ENCODE assay signal across 8 cellular contexts in genomic region chr15:52020253-52021085, GRCh38. TPM values are rescaled to one million over a fixed set of nuclear protein-coding genes. Genes with fewer than 3 reads are reported as not detected.
DNase-seq lines count a peak whose midpoint lies in the region; ATAC-seq, FAIRE-seq and TF ChIP-seq lines count a peak whose summit lies in the region.

No MANE protein-coding gene starts in this region.

- peaks cover 32% of the 10 kb centered on the region for H3K4me1 Mint-ChIP-seq in mesothelial cell of epicardium

- peak overlapping the region; percentile 85 for H3K4me3 Mint-ChIP-seq in mesothelial cell of epicardium

- H3K27ac Mint-ChIP-seq in mesothelial cell of epicardium: peak overlapping the region; percentile 96

- peak overlapping the region; percentile 78 for H3K4me3 ChIP-seq in choroid plexus epithelial cell (ENCODE audit: low read depth, low read length)

- ATAC-seq in GM19023 (IDR thresholded peaks at IDR 0.05; ENCODE audit: unreplicated experiment) (no peak), GM19452 (IDR thresholded peaks at IDR 0.05; ENCODE audit: unreplicated experiment) (no peak), HG02588 (IDR thresholded peaks at IDR 0.05; ENCODE audit: unreplicated experiment) (no peak)

- H3K9me3 Mint-ChIP-seq in mesothelial cell of epicardium: no peaks in the 10 kb centered on the region

- no peaks in the 10 kb centered on the region for H3K27me3 Mint-ChIP-seq in mesothelial cell of epicardium (ENCODE audit: low read depth)

- DNase-seq in GM18507 (ENCODE audit: extremely low spot score, insufficient read length, low read depth) (no peak), NCI-H748 treated with DMSO at 0.1 percent for 48 hours (lab: John Stamatoyannopoulos, UW) (peak; percentile 33), choroid plexus epithelial cell (ENCODE audit: low read depth) (peak; percentile 44), mesothelial cell of epicardium (ENCODE audit: low spot score in 2 of 2, unreplicated experiment in 2 of 2) (no peak), islet precursor cell (no peak)

- peak; percentile 31 for FAIRE-seq in GM18507 (lab: Jason Lieb, UNC)

- no peaks in the 10 kb centered on the region for H3K36me3 Mint-ChIP-seq in mesothelial cell of epicardium

- TF ChIP-seq CTCF in choroid plexus epithelial cell (conservative IDR thresholded peaks at IDR 0.05; ENCODE audit: low read depth, low read length): no peak
- no peak for TF ChIP-seq CTCF in mesothelial cell of epicardium (IDR thresholded peaks at IDR 0.05; ENCODE audit: unreplicated experiment)

RNA-seq across cellular contexts. Expression of gene MAPK6, which starts 1.4 kb away (rescaled TPM):
- 56.7 to 59.9 TPM (median 57.4 TPM) in 3 replicates for total RNA-seq in mesothelial cell of epicardium

RNA-seq across cellular contexts. Expression of gene LEO1, which starts 48.9 kb away (rescaled TPM):
- 20.2 to 22.4 TPM (median 20.4 TPM) in 3 replicates for total RNA-seq in mesothelial cell of epicardium

Comparison
In these comparisons a context has a peak if more than half of its experiments do, and no peak if none do; other contexts are left out.
1. DNase-seq: peak in NCI-H748 treated with DMSO at 0.1 percent for 48 hours (single experiment) and choroid plexus epithelial cell (single experiment); none in GM18507 (single experiment), mesothelial cell of epicardium (0 of 2) and islet precursor cell (single experiment).